Comparison of ENCODE assay signal across 24 cellular contexts in the genomic region with DNA sequence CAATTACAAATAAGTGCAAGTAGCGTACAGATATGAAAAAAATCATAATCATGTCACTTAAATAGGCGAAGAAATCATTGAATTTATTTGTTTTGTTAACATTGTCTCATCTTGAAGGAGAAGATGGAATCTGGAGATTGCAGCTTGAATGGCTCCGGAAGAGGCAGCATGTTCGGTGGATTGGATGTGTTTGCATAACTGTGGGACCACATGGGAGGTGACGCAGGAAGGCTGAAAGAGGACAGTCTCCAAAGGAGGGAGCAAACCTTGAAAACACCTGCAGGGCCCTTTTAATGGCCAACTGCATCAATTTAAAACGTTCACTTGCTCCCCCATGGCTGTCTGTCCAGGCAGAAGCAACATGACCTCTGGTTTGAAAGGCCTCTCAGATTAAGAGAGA.
"Had no signal": no experiment of that assay in that cellular context is flagged by ENCODE, and none has a peak within 500 bp of the region (broad histone marks: within the 10 kb centered on the region; RNA-seq: fewer than 3 reads in every experiment).

No MANE protein-coding gene starts in this region.

- H3K4me3 ChIP-seq: colonic mucosa, esophagus squamous epithelium, gastrocnemius medialis, heart right ventricle, left lung, lower lobe of right lung had no signal

- H3K9me3 ChIP-seq: colonic mucosa, esophagus squamous epithelium, gastrocnemius medialis, lower lobe of right lung had no signal

- H3K36me3 Mint-ChIP-seq: naive thymus-derived CD4-positive, alpha-beta T cell had no signal

- H3K27ac ChIP-seq: colonic mucosa, epithelial cell of prostate, esophagus squamous epithelium, gastrocnemius medialis, heart right ventricle, left lung, lower lobe of right lung had no signal

- H3K4me3 Mint-ChIP-seq: dendritic cell treated with granulocyte-macrophage colony-stimulating factor and Interleukin-4, amounts not matched to agents 40 ng/mL and 50 ng/mL, for 4 days; effector memory CD8-positive, alpha-beta T cell; endodermal cell; naive thymus-derived CD4-positive, alpha-beta T cell had no signal

- DNase-seq: colonic mucosa; cortex of kidney; effector CD8-positive, alpha-beta T cell; effector memory CD8-positive, alpha-beta T cell; endodermal cell; erythroblast; esophagus squamous epithelium; foreskin fibroblast; foreskin melanocyte; gastrocnemius medialis; glutamatergic neuron; head of caudate nucleus; heart right ventricle; hippocampal formation; left cardiac atrium; left lung; left ventricle myocardium superior; lower lobe of right lung; mesenchymal stem cell; midbrain; naive thymus-derived CD4-positive, alpha-beta T cell had no signal

- H3K27me3 ChIP-seq: colonic mucosa, esophagus squamous epithelium, gastrocnemius medialis, heart right ventricle, left lung had no signal

- H3K4me1 ChIP-seq: colonic mucosa, esophagus squamous epithelium, gastrocnemius medialis, heart right ventricle, left lung, lower lobe of right lung had no signal

- H3K27me3 Mint-ChIP-seq: dendritic cell treated with granulocyte-macrophage colony-stimulating factor and Interleukin-4, amounts not matched to agents 40 ng/mL and 50 ng/mL, for 4 days; effector memory CD8-positive, alpha-beta T cell had no signal

- ATAC-seq: effector memory CD8-positive, alpha-beta T cell; esophagus mucosa; gastrocnemius medialis; heart right ventricle; left cardiac atrium; left lung; left ventricle myocardium superior; lower lobe of right lung; naive thymus-derived CD4-positive, alpha-beta T cell had no signal

- H3K4me1 Mint-ChIP-seq: endodermal cell; naive thymus-derived CD4-positive, alpha-beta T cell had no signal

- H3K9me3 Mint-ChIP-seq: endodermal cell had no signal

- H3K27ac Mint-ChIP-seq: dendritic cell treated with granulocyte-macrophage colony-stimulating factor and Interleukin-4, amounts not matched to agents 40 ng/mL and 50 ng/mL, for 4 days; effector memory CD8-positive, alpha-beta T cell; endodermal cell; naive thymus-derived CD4-positive, alpha-beta T cell had no signal

- H3K36me3 ChIP-seq: colonic mucosa, esophagus squamous epithelium, gastrocnemius medialis, heart right ventricle, left lung, lower lobe of right lung had no signal
